8 cellular contexts compared by ENCODE assay signal in the genomic region with DNA sequence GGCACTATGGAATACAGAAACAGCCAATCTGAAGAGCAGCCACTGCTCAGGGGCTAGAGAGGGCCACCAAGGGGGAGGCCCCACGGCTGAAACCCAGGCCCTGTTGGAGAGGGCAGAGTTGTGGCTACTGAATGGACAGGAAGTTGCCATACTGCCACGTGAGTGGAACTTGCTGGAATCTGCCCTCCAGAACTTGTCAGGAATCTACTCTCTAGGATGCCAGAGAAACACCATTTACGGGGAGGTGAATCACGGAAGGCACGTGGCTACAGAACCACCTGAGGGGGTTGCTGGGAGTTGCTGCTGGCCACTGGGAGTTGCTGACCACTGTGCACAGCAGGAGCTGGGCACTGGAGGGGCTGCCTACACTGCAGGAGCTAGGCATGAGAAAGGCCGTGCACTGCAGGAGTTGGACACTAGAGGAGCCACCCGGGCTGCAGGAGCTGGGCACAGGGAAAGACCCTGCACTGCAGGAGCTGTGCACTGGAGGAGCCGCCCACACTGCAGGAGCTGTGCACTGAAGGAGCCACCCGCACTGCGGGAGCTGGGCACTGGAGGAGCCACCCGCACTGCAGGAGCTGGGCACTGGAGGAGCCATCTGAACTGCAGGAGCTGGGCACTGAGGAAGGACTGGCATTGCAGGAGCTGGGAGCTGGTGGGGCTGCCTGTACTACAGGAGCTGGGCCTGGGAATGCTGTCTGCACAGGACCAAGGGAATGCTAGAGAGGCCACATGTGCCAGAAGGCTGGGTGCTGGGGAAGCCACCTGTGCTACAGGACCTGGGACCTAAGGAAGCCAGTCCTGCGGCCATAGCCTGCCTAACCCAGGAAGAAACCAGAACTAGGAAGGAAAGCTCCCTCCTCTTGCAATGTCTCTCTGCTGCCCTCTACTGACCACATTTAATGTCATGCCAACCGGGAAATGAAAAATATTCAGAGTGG.
DNase-seq lines count a peak whose midpoint lies in the region; ATAC-seq, FAIRE-seq and TF ChIP-seq lines count a peak whose summit lies in the region.

No MANE protein-coding gene starts in this region.

- DNase-seq in GM12865 (ENCODE audit: low read depth) (peak; percentile 72), NCI-H187 (lab: John Stamatoyannopoulos, UW) (peak; percentile 71 to 86), T-helper 9 cell (peak; percentile 25), breast epithelium (ENCODE audit: low spot score in 2 of 2) (peak; percentile 36 to 53), iPS-NIHi11 (ENCODE audit: low spot score) (peak; percentile 95)

- no peaks in the 10 kb centered on the region for H3K27me3 ChIP-seq in breast epithelium

- H3K27ac ChIP-seq in breast epithelium (peak overlapping the region in 1 of 2 donors; percentile 48), skin epidermis (peak overlapping the region in 17 of 21 experiments; percentile 8 to 86 (median 61))

- intact Hi-C loops in breast epithelium (cut with DNase I; ENCODE audit: low total_unique reads), result no loop called here

- no peak for TF ChIP-seq POLR2A in breast epithelium (IDR thresholded peaks at IDR 0.05)

- ATAC-seq in GM18868 (IDR thresholded peaks at IDR 0.05; ENCODE audit: unreplicated experiment), result no peak

- no peaks in the 10 kb centered on the region for H3K9me3 ChIP-seq in breast epithelium

- peak; percentile 48 for FAIRE-seq in A204.1 (lab: Jason Lieb, UNC)

- TF ChIP-seq CTCF in GM12865 (IDR thresholded peaks at IDR 0.05; ENCODE audit: insufficient read depth, low read depth, low read length, missing control alignments) (peak; percentile 89), breast epithelium (IDR thresholded peaks at IDR 0.05) (peak; percentile 63 to 79 (median 70))

- H3K4me1 ChIP-seq in breast epithelium, result peaks cover 0 to 6% of the 10 kb centered on the region in 2 donors

- no peaks in the 10 kb centered on the region for H3K36me3 ChIP-seq in breast epithelium

- H3K4me3 ChIP-seq in GM12865 (ENCODE audit: low read depth, low read length), result no peak overlapping the region
- H3K4me3 ChIP-seq in breast epithelium, result no peak overlapping the region
- H3K4me3 ChIP-seq in skin epidermis, result no peak overlapping the region

Comparison
In these comparisons a context has a peak if more than half of its experiments do, and no peak if none do; other contexts are left out.
1. DNase-seq: peak in every context shown above with its lines; median percentile 95 in iPS-NIHi11; 78 in NCI-H187; 72 in GM12865; 44 in breast epithelium; 25 in T-helper 9 cell.